In the genomic region with DNA sequence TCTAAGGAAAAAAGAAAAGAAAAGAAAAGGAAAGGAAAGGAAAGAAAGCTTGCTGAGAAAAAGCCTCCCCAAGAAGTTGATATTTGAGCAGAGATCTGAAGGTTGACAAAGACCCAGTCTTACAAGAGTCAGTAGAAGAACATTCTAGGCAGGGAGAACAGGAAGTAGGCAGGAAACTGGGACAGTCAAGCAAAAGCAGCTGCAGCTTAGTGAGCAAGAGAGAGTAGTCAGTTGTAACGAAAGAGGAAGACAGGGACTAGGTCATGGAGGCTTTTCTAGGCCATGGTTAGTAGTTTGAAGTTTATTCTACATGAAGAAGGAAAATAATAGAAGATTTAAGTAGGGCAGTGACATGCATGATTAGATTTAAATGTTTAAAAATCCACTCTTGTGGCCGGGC, we compare ENCODE assay signal across 15 cellular contexts. TPM values are rescaled to one million over a fixed set of nuclear protein-coding genes. Genes with fewer than 3 reads are reported as not detected.
DNase-seq lines count a peak whose midpoint lies in the region; TF ChIP-seq lines count a peak whose summit lies in the region.
"Had no signal": no experiment of that assay in that cellular context is flagged by ENCODE, and none has a peak within 500 bp of the region (broad histone marks: within the 10 kb centered on the region; RNA-seq: fewer than 3 reads in every experiment).

No MANE protein-coding gene starts in this region.

- WGBS in thymus = 53% methylated on average over 2 of the region's 2 CpGs

- H2AFZ ChIP-seq in OCI-LY7 (ENCODE audit: low read length) = no peak overlapping the region; the same call in 1 of the 2 replicates

- H3K79me2 ChIP-seq in OCI-LY7 (ENCODE audit: insufficient read depth, low read depth, low read length) = 0 out of 2 replicates have a peak, but pooled peaks cover 4% of the 10 kb centered on the region

- H4K20me1 ChIP-seq in OCI-LY7 (ENCODE audit: insufficient read depth, low read length) = no peaks in the 10 kb centered on the region

- no peaks in the 10 kb centered on the region for H3K9me3 ChIP-seq in left ventricle myocardium inferior (replicated peaks)
- no peaks in the 10 kb centered on the region for H3K9me3 ChIP-seq in right atrium auricular region
- H3K9me3 ChIP-seq in OCI-LY7 (ENCODE audit: low read length) = no peaks in the 10 kb centered on the region
- H3K9me3 ChIP-seq in thymus (ENCODE audit: control insufficient read depth) = no peaks in the 10 kb centered on the region
- H3K9me3 ChIP-seq: uterus had no signal

- DNase-seq in left ventricle myocardium inferior (no peak), right atrium auricular region (ENCODE audit: low spot score) (no peak), OCI-LY7 (ENCODE audit: low spot score) (peak; percentile 86), caudate nucleus (lab: John Stamatoyannopoulos, UW) (no peak), occipital lobe (lab: John Stamatoyannopoulos, UW) (no peak), SW 1271 (lab: John Stamatoyannopoulos, UW) (no peak), NCI-H524 (lab: John Stamatoyannopoulos, UW) (no peak)
- DNase-seq: activated T-cell treated with anti-CD3 and anti-CD28 coated beads, Interleukin-2, amount 50 U/mL, for 1 hour; immature natural killer cell; NCI-H1694; nephron progenitor cell; OCI-M1; T1000; uterus had no signal

- intact Hi-C loops in left ventricle myocardium inferior (cut with micrococcal nuclease) (no loop called here), OCI-LY7 (cut with micrococcal nuclease; ENCODE audit: unreplicated experiment) (no loop called here)

- H3K27ac ChIP-seq in left ventricle myocardium inferior (replicated peaks) (peak overlapping the region; percentile 50), right atrium auricular region (no peak overlapping the region), OCI-LY7 (ENCODE audit: low read depth, low read length, poor library complexity, severe bottlenecking) (peak overlapping the region; percentile 98), caudate nucleus (ENCODE audit: low read depth, low read length) (peak overlapping the region; percentile 12), thymus (ENCODE audit: low read depth) (peak overlapping the region; percentile 87)
- H3K27ac ChIP-seq: uterus had no signal

- POLR2A ChIA-PET in OCI-LY7 (lab: Charles Lee) = interaction anchor here (0.6 to 12.0 kb wide), 2 partner anchors 8 to 33 kb away, joined by 3 to 265 read pairs; no protein-coding TSS in a partner anchor

- H3K4me1 ChIP-seq in left ventricle myocardium inferior (peaks cover 52% of the 10 kb centered on the region), right atrium auricular region (peaks cover 0 to 42% of the 10 kb centered on the region in 2 donors), OCI-LY7 (ENCODE audit: insufficient read depth, low read length, poor library complexity, severe bottlenecking) (peaks cover 100% of the 10 kb centered on the region), thymus (ENCODE audit: control insufficient read depth, insufficient read depth, low read length) (peaks cover 35% of the 10 kb centered on the region)
- H3K4me1 ChIP-seq: uterus had no signal

- TF ChIP-seq CTCF in left ventricle myocardium inferior (IDR thresholded peaks at IDR 0.05; ENCODE audit: borderline replicate concordance) = no peak
- no peak for TF ChIP-seq CTCF in right atrium auricular region (IDR thresholded peaks at IDR 0.05)
- TF ChIP-seq CTCF in OCI-LY7 (conservative IDR thresholded peaks at IDR 0.05; ENCODE audit: low read length) = no peak

- CTCF ChIA-PET in OCI-LY7 (lab: Charles Lee; ENCODE audit: unreplicated experiment) = interaction anchor here (1.1 to 1.7 kb wide), 2 partner anchors 9 to 112 kb away, joined by 3 to 4 read pairs; no protein-coding TSS in a partner anchor

- H3K4me3 ChIP-seq in left ventricle myocardium inferior = no peak overlapping the region
- no peak overlapping the region for H3K4me3 ChIP-seq in right atrium auricular region
- H3K4me3 ChIP-seq in OCI-LY7 (ENCODE audit: low read depth, low read length, poor library complexity, severe bottlenecking) = no peak overlapping the region
- H3K4me3 ChIP-seq in thymus (ENCODE audit: low read length) = no peak overlapping the region
- H3K4me3 ChIP-seq: uterus had no signal

- H3K9me2 ChIP-seq in OCI-LY7 (ENCODE audit: insufficient read depth, low read length) = no peaks in the 10 kb centered on the region

- no peaks in the 10 kb centered on the region for H3K27me3 ChIP-seq in left ventricle myocardium inferior (ENCODE audit: low read depth)
- H3K27me3 ChIP-seq in right atrium auricular region = no peaks in the 10 kb centered on the region
- no peaks in the 10 kb centered on the region for H3K27me3 ChIP-seq in thymus (ENCODE audit: control insufficient read depth, insufficient read depth)
- H3K27me3 ChIP-seq: uterus had no signal

- no TSS peak for BruUV-seq in OCI-LY7 (replicated peaks; lab: Mats Ljungman, UMichigan)

- H3K4me2 ChIP-seq in OCI-LY7 (ENCODE audit: low read length) = peak overlapping the region; percentile 44

- H3K36me3 ChIP-seq in left ventricle myocardium inferior (no peaks in the 10 kb centered on the region), right atrium auricular region (no peaks in the 10 kb centered on the region), OCI-LY7 (ENCODE audit: insufficient read depth, low read length) (no peaks in the 10 kb centered on the region), thymus (ENCODE audit: control insufficient read depth, insufficient read depth) (no peaks in the 10 kb centered on the region)
- H3K36me3 ChIP-seq: uterus had no signal

RNA-seq across cellular contexts. Expression of gene KLHL6, which starts 31.8 kb away (rescaled TPM):
- total RNA-seq in left ventricle myocardium inferior = 0.69 TPM
- total RNA-seq in right atrium auricular region = 1 to 10 TPM in 1 of 2 donors, under 1 TPM in 1; 0.41 to 1.4 TPM
- 143 TPM in 2 replicates for total RNA-seq in OCI-LY7 (2014; rRNA removed; shearing (Covaris generic))
- 169 and 191 TPM in 2 replicates for total RNA-seq in OCI-LY7 (2022)
- 16.3 TPM for polyA plus RNA-seq in thymus
- 1.1 TPM for total RNA-seq in occipital lobe

RNA-seq across cellular contexts. Expression of gene KLHL24, which starts 48.1 kb away (rescaled TPM):
- 217 TPM for total RNA-seq in left ventricle myocardium inferior
- 100 to 1,000 TPM; 135 to 210 TPM for total RNA-seq in right atrium auricular region
- 37.8 and 45.8 TPM in 2 replicates for total RNA-seq in OCI-LY7 (2014; rRNA removed; shearing (Covaris generic))
- 34.0 and 53.0 TPM in 2 replicates for total RNA-seq in OCI-LY7 (2022)
- 23.1 TPM for polyA plus RNA-seq in thymus
- 299 TPM for total RNA-seq in occipital lobe

Comparison
In these comparisons a context has a peak if more than half of its experiments do, and no peak if none do; other contexts are left out.
1. H3K27ac ChIP-seq: peak in left ventricle myocardium inferior (single experiment), OCI-LY7 (single experiment), caudate nucleus (single experiment) and thymus (single experiment); none in right atrium auricular region (0 of 2).
2. RNA of gene KLHL6, which starts 31.8 kb away (total RNA-seq): 143 to 191 TPM in OCI-LY7; 0.41 to 1.4 TPM in right atrium auricular region, 1.1 TPM in occipital lobe (single experiment) and 0.69 TPM in left ventricle myocardium inferior (single experiment); every median in the first group is over 10 times any median in the second.